In genomic region chr18:40019797-40020392, GRCh38 we compare ENCODE assay signal across 24 cellular contexts.
DNase-seq lines count a peak whose midpoint lies in the region; FAIRE-seq and TF ChIP-seq lines count a peak whose summit lies in the region.
"Had no signal": no experiment of that assay in that cellular context is flagged by ENCODE, and none has a peak within 500 bp of the region (broad histone marks: within the 10 kb centered on the region; RNA-seq: fewer than 3 reads in every experiment).

No MANE protein-coding gene starts in this region.

- no peaks in the 10 kb centered on the region for H3K79me1 ChIP-seq in H1 (ENCODE audit: low read depth, low read length)

- H3K18ac ChIP-seq in H1 (ENCODE audit: extremely low read depth, low read length), result no peak overlapping the region; the same call in 1 of the 2 replicates

- no peak overlapping the region for H3K4ac ChIP-seq in H1 (replicated peaks; ENCODE audit: insufficient read length, low read depth, low read length)

- H3K27me3 ChIP-seq in H7 (ENCODE audit: control insufficient read depth, insufficient read depth, low read length), result no peaks in the 10 kb centered on the region
- no peaks in the 10 kb centered on the region for H3K27me3 ChIP-seq in H1 (replicated peaks in 1 of 4; ENCODE audit: control insufficient read depth in 3 of 4, extremely low read depth in 1 of 4, insufficient read depth in 3 of 4, low read length in 3 of 4)
- H3K27me3 ChIP-seq in keratinocyte (ENCODE audit: control insufficient read depth, extremely low read depth, insufficient read depth, low read length), result no peaks in the 10 kb centered on the region
- H3K27me3 ChIP-seq: sigmoid colon had no signal

- H2AFZ ChIP-seq in H1 (ENCODE audit: low read length) (no peak overlapping the region), keratinocyte (ENCODE audit: control insufficient read depth, low read length) (no peak overlapping the region)

- no peak overlapping the region for H2BK5ac ChIP-seq in H1 (ENCODE audit: low read depth, low read length)

- DNase-seq in H7 (peak; percentile 12), NCI-H146 treated with DMSO at 0.1 percent for 48 hours (lab: John Stamatoyannopoulos, UW; ENCODE audit: unreplicated experiment) (peak; percentile 86), H1 (ENCODE audit: low read depth in 1 of 2, low spot score in 2 of 2) (peak in 1 of 2 experiments; percentile 10), keratinocyte (ENCODE audit: low read depth, low spot score) (no peak), AG08395 (ENCODE audit: low spot score) (no peak), NCI-H345 (lab: John Stamatoyannopoulos, UW) (no peak), GF-D8 (lab: John Stamatoyannopoulos, UW) (no peak)
- DNase-seq: activated CD4-positive, alpha-beta T cell treated with anti-CD3 and anti-CD28 coated beads, Interleukin-2, amount 50 U/mL, for 1 hour; activated CD8-positive, alpha-beta memory T cell treated with anti-CD3 and anti-CD28 coated beads, Interleukin-2, amount 10 ng/mL, durations not matched to agents 7 days and 5 days; activated naive CD4-positive, alpha-beta T cell treated with anti-CD3 and anti-CD28 coated beads, Interleukin-2, amount 10 ng/mL, durations not matched to agents 7 days and 5 days; amniotic stem cell; CD4-positive, CD25-positive, alpha-beta regulatory T cell; cortex of kidney; glutamatergic neuron; Kasumi-1; left cardiac atrium; mammary epithelial cell; NCI-H1092; NCI-H2081; NCI-H510A; RPMI8226; sigmoid colon had no signal

- H2BK12ac ChIP-seq in H1 (ENCODE audit: low read depth, low read length), result no peak overlapping the region

- H3K4me1 ChIP-seq in H1 (replicated peaks in 1 of 4; ENCODE audit: control insufficient read depth in 3 of 4, insufficient read depth in 4 of 4, low read length in 3 of 4) (peaks cover 0 to 12% (median 7%) of the 10 kb centered on the region in 4 experiments; a peak in 3 of 7 replicates), keratinocyte (ENCODE audit: control insufficient read depth, extremely low read depth, insufficient read depth, low read length) (no peaks in the 10 kb centered on the region)
- H3K4me1 ChIP-seq: HAP-1, prostate gland, sigmoid colon had no signal

- H2BK15ac ChIP-seq in H1 (ENCODE audit: low read length), result no peak overlapping the region

- FAIRE-seq in H1 (lab: Jason Lieb, UNC) (no peak), keratinocyte (lab: Jason Lieb, UNC) (peak; percentile 17)

- no peak overlapping the region for H2BK120ac ChIP-seq in H1 (replicated peaks; ENCODE audit: low read depth, low read length)

- H3K27ac ChIP-seq in H1 (ENCODE audit: low read depth, low read length), result no peak overlapping the region
- H3K27ac ChIP-seq in keratinocyte (ENCODE audit: control insufficient read depth, insufficient read depth, low read length), result no peak overlapping the region
- H3K27ac ChIP-seq: prostate gland, sigmoid colon had no signal

- peak overlapping the region; percentile 38 to 59; a peak in 3 of 4 replicates for H3K4me2 ChIP-seq in H1 (ENCODE audit: insufficient read depth in 1 of 2, low read depth in 2 of 2, low read length in 2 of 2)
- H3K4me2 ChIP-seq in keratinocyte (ENCODE audit: control insufficient read depth, extremely low read depth, insufficient read depth, low read depth, low read length), result no peak overlapping the region

- H4K8ac ChIP-seq in H1 (ENCODE audit: extremely low read depth, insufficient read depth, low read length), result no peak overlapping the region

- peak in 1 of 2 experiments; percentile 31; a peak in 3 of 4 replicates for TF ChIP-seq RAD21 in H1 (IDR thresholded peaks at IDR 0.05 in 1 of 2, conservative IDR thresholded peaks at IDR 0.05 in 1 of 2; ENCODE audit: low read depth in 2 of 2, low read length in 2 of 2)

- 38% methylated on average over 2 of the region's 2 CpGs; no CpG with 5 or more reads in 1 of the 2 experiments for WGBS in H1 (ENCODE audit: extremely low coverage in 1 of 2, insufficient coverage in 1 of 2, insufficient read length in 1 of 2, insufficient replicate concordance in 2 of 2, low coverage in 1 of 2, low lambda C conversion rate in 2 of 2, missing lambda C conversion rate in 1 of 2), 2 experiments

- TF ChIP-seq CTCF in H1 (IDR thresholded peaks at IDR 0.05; ENCODE audit: control extremely low read depth in 1 of 3, insufficient read depth in 1 of 3, low read depth in 1 of 3, low read length in 3 of 3) (no peak), keratinocyte (optimal IDR thresholded peaks at IDR 0.05 in 1 of 3, IDR thresholded peaks at IDR 0.05 in 1 of 3, conservative IDR thresholded peaks at IDR 0.05 in 1 of 3; ENCODE audit: extremely low read depth in 1 of 3, insufficient read depth in 2 of 3, low read length in 3 of 3) (peak in 1 of 3 experiments; percentile 42)

- H4K5ac ChIP-seq in H1 (ENCODE audit: insufficient read length, low read depth, low read length), result peak overlapping the region; percentile 51

- no peak overlapping the region for H3K14ac ChIP-seq in H1 (ENCODE audit: insufficient read length)

- peak overlapping the region in 1 of 4 experiments; percentile 44; a peak in 1 of 7 replicates for H3K9ac ChIP-seq in H1 (replicated peaks in 1 of 4; ENCODE audit: extremely low read depth in 1 of 4, low read depth in 3 of 4, low read length in 3 of 4)
- H3K9ac ChIP-seq in keratinocyte (ENCODE audit: control insufficient read depth, extremely low read depth, insufficient read depth, low read length), result no peak overlapping the region

- POLR2A ChIA-PET in H1 (lab: Charles Lee; ENCODE audit: partially characterized antibody), result interaction anchor here (0.9 to 1.4 kb wide), 2 partner anchors 10 to 13 kb away, joined by 3 to 4 read pairs; no protein-coding TSS in a partner anchor

- H3K4me3 ChIP-seq in H7 (ENCODE audit: insufficient read depth, low read depth, low read length) (no peak overlapping the region), H1 (ENCODE audit: extremely low read depth in 1 of 4, insufficient read depth in 2 of 4, low read depth in 3 of 4, low read length in 4 of 4) (peak overlapping the region in 1 of 4 experiments; percentile 23; a peak in 1 of 8 replicates), keratinocyte (ENCODE audit: control insufficient read depth in 2 of 3, extremely low read depth in 1 of 3, insufficient read depth in 2 of 3, low read depth in 1 of 3, low read length in 3 of 3) (no peak overlapping the region)
- H3K4me3 ChIP-seq: HAP-1, prostate gland, sigmoid colon had no signal

- no peak overlapping the region for H4K91ac ChIP-seq in H1 (replicated peaks; ENCODE audit: insufficient read length, low read length)

- dilution Hi-C loops in keratinocyte (cut with MboI; ENCODE audit: extremely low pct_ligation_motif_present, low sequenced_read_pairs), result no loop called here

- H2BK20ac ChIP-seq in H1 (ENCODE audit: low read length), result no peak overlapping the region

- no peaks in the 10 kb centered on the region for H3K9me1 ChIP-seq in keratinocyte (ENCODE audit: control insufficient read depth, extremely low read depth, insufficient read depth, low read length)

- no peak overlapping the region for H3K56ac ChIP-seq in H1 (replicated peaks; ENCODE audit: insufficient read length, low read depth, low read length)

- H4K20me1 ChIP-seq in H1 (replicated peaks in 1 of 2; ENCODE audit: control insufficient read depth in 1 of 2, insufficient read depth in 2 of 2, low read length in 2 of 2), result peaks cover 0 to 2% of the 10 kb centered on the region in 2 experiments
- no peaks in the 10 kb centered on the region for H4K20me1 ChIP-seq in keratinocyte (ENCODE audit: control insufficient read depth, extremely low read depth, insufficient read depth, low read length)

- TF ChIP-seq EP300 in H1 (IDR thresholded peaks at IDR 0.05; ENCODE audit: borderline replicate concordance in 1 of 2, low read depth in 2 of 2, low read length in 2 of 2), result no peak

- H3K79me2 ChIP-seq in H1 (ENCODE audit: control insufficient read depth in 1 of 2, insufficient read depth in 2 of 2, low read length in 2 of 2) (no peaks in the 10 kb centered on the region), keratinocyte (ENCODE audit: control insufficient read depth, insufficient read depth, low read length) (no peaks in the 10 kb centered on the region)

- H3K23me2 ChIP-seq in H1 (ENCODE audit: low read depth, low read length), result no peaks in the 10 kb centered on the region

- H3K36me3 ChIP-seq in H7 (replicated peaks; ENCODE audit: control insufficient read depth, insufficient read depth, low read length) (no peaks in the 10 kb centered on the region), H1 (ENCODE audit: control insufficient read depth in 2 of 4, insufficient read depth in 4 of 4, low read length in 3 of 4) (no peaks in the 10 kb centered on the region), keratinocyte (ENCODE audit: control insufficient read depth in 2 of 2, extremely low read depth in 1 of 2, insufficient read depth in 2 of 2, low read length in 2 of 2) (no peaks in the 10 kb centered on the region)
- H3K36me3 ChIP-seq: HAP-1, prostate gland, sigmoid colon had no signal

- no peak overlapping the region for H2AK5ac ChIP-seq in H1 (ENCODE audit: low read depth, low read length)

- TF ChIP-seq POLR2A in H1 (IDR thresholded peaks at IDR 0.05; ENCODE audit: control extremely low read depth in 1 of 2, low read depth in 2 of 2, low read length in 2 of 2), result no peak

- H3K23ac ChIP-seq in H1 (ENCODE audit: insufficient read length), result no peak overlapping the region

- CTCF ChIA-PET in H1 (lab: Charles Lee; ENCODE audit: partially characterized antibody), result interaction anchor here (0.9 to 2.9 kb wide), 12 partner anchors 8 to 385 kb away, joined by 3 to 9 read pairs (median 4); no protein-coding TSS in a partner anchor

- no peaks in the 10 kb centered on the region for H3K9me3 ChIP-seq in H1 (ENCODE audit: insufficient read depth in 2 of 2, low read depth in 1 of 2, low read length in 1 of 2)
- no peaks in the 10 kb centered on the region for H3K9me3 ChIP-seq in keratinocyte (ENCODE audit: control insufficient read depth, low read depth, low read length)
- H3K9me3 ChIP-seq: HAP-1, prostate gland, sigmoid colon had no signal

Comparison
In these comparisons a context has a peak if more than half of its experiments do, and no peak if none do; other contexts are left out.
1. DNase-seq: peak in H7 (single experiment) and NCI-H146 treated with DMSO at 0.1 percent for 48 hours (single experiment); none in keratinocyte (single experiment), AG08395 (single experiment), NCI-H345 (single experiment) and GF-D8 (single experiment).